1 cellular context compared by ENCODE assay signal in the genomic region with DNA sequence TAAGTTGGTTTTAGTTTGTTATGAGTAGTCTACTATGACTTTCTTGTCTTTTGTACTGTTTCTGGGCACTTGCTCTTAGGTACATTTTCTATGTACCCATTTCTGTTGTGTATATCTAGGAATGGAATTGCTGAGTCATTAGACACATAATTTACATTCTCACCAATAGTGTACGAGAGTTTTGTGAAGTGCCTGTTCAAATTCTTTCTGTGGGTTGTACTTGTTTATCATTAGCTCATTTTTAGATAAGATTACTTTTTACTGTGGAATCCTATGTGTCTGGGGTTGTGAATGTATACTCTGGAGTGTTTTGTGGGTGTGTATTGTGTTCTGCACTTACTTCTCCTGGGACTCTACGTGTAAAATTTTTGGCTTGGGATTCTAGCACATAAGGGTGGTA.
TF ChIP-seq lines count a peak whose summit lies in the region.

No MANE protein-coding gene starts in this region.

TF ChIP-seq in HCT116, 20 proteins besides CTCF, POLR2A, EP300 and RAD21 (continued from another document):
- TF ChIP-seq, protein P1, sequence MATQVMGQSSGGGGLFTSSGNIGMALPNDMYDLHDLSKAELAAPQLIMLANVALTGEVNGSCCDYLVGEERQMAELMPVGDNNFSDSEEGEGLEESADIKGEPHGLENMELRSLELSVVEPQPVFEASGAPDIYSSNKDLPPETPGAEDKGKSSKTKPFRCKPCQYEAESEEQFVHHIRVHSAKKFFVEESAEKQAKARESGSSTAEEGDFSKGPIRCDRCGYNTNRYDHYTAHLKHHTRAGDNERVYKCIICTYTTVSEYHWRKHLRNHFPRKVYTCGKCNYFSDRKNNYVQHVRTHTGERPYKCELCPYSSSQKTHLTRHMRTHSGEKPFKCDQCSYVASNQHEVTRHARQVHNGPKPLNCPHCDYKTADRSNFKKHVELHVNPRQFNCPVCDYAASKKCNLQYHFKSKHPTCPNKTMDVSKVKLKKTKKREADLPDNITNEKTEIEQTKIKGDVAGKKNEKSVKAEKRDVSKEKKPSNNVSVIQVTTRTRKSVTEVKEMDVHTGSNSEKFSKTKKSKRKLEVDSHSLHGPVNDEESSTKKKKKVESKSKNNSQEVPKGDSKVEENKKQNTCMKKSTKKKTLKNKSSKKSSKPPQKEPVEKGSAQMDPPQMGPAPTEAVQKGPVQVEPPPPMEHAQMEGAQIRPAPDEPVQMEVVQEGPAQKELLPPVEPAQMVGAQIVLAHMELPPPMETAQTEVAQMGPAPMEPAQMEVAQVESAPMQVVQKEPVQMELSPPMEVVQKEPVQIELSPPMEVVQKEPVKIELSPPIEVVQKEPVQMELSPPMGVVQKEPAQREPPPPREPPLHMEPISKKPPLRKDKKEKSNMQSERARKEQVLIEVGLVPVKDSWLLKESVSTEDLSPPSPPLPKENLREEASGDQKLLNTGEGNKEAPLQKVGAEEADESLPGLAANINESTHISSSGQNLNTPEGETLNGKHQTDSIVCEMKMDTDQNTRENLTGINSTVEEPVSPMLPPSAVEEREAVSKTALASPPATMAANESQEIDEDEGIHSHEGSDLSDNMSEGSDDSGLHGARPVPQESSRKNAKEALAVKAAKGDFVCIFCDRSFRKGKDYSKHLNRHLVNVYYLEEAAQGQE (IDR thresholded peaks at IDR 0.05; ENCODE audit: low read depth): no peak
- TF ChIP-seq TCF7L2 (IDR thresholded peaks at IDR 0.05; ENCODE audit: borderline replicate concordance, extremely low read depth, insufficient read depth, insufficient read length) (no peak), EZH2phosphoT487 (IDR thresholded peaks at IDR 0.05; ENCODE audit: borderline replicate concordance) (no peak), SRF (IDR thresholded peaks at IDR 0.05; ENCODE audit: low read depth) (no peak), ELF1 (IDR thresholded peaks at IDR 0.05; ENCODE audit: borderline replicate concordance, low read depth) (no peak), EZH2 (IDR thresholded peaks at IDR 0.05) (no peak), CEBPB (IDR thresholded peaks at IDR 0.05; ENCODE audit: low read depth) (no peak)
- TF ChIP-seq, protein P2, sequence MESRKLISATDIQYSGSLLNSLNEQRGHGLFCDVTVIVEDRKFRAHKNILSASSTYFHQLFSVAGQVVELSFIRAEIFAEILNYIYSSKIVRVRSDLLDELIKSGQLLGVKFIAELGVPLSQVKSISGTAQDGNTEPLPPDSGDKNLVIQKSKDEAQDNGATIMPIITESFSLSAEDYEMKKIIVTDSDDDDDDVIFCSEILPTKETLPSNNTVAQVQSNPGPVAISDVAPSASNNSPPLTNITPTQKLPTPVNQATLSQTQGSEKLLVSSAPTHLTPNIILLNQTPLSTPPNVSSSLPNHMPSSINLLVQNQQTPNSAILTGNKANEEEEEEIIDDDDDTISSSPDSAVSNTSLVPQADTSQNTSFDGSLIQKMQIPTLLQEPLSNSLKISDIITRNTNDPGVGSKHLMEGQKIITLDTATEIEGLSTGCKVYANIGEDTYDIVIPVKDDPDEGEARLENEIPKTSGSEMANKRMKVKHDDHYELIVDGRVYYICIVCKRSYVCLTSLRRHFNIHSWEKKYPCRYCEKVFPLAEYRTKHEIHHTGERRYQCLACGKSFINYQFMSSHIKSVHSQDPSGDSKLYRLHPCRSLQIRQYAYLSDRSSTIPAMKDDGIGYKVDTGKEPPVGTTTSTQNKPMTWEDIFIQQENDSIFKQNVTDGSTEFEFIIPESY (IDR thresholded peaks at IDR 0.05; ENCODE audit: extremely low read depth, insufficient replicate concordance, low read length): no peak
TF ChIP-seq in HCT116: peak in this region for 0.
